11 cellular contexts compared by ENCODE assay signal in the genomic region with DNA sequence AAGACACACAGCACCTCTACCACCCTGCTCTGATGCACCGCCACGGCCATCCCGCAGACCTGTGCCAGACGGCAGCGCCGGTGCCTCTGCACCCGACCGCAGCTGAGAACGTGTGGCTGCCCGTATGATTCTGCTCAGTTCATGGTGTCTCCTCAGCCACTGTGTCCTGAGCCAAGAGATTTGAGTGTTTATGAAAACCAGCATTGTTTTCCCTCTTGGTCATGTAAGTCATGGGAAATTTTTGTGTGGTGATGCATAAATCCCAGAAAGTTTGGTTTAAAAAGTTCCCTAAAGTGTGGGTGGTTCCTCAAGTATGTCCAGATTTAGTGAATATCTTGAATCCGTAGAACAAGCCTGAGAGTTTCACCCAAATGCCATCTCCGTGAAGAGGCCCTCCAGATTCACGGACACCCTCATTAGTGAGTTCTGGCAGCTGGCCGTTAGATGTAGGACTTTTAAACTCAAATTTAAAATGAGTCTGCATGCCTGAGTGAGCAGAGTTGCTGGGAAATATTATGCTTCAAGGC. TPM values are rescaled to one million over a fixed set of nuclear protein-coding genes. Genes with fewer than 3 reads are reported as not detected.
A peak's percentile ranks its signal among the peaks of the same experiment; 100 is the strongest.
DNase-seq lines count a peak whose midpoint lies in the region; ATAC-seq and TF ChIP-seq lines count a peak whose summit lies in the region.
"Had no signal": no experiment of that assay in that cellular context is flagged by ENCODE, and none has a peak within 500 bp of the region (broad histone marks: within the 10 kb centered on the region; RNA-seq: fewer than 3 reads in every experiment).

No MANE protein-coding gene starts in this region.

- peak overlapping the region; percentile 86 to 91 for H3K27ac ChIP-seq in uterus

- H3K9me3 ChIP-seq in uterus, result no peaks in the 10 kb centered on the region

- no peaks in the 10 kb centered on the region for H3K36me3 ChIP-seq in uterus

- no peaks in the 10 kb centered on the region for H3K27me3 ChIP-seq in uterus

- H3K4me3 ChIP-seq in uterus, result peak overlapping the region in 1 of 2 donors; percentile 11

- no peaks in the 10 kb centered on the region for H3K4me1 ChIP-seq in uterus

- TF ChIP-seq POLR2A in uterus (IDR thresholded peaks at IDR 0.05), result no peak

- no peak for TF ChIP-seq CTCF in uterus (IDR thresholded peaks at IDR 0.05)

- ATAC-seq in GM21529 (IDR thresholded peaks at IDR 0.05; ENCODE audit: unreplicated experiment), result no peak

- DNase-seq in RPMI7951 (ENCODE audit: low read depth) (peak; percentile 89), fibroblast of gingiva (ENCODE audit: low read depth) (peak; percentile 91), myocyte (ENCODE audit: low read depth) (peak; percentile 85), uterus (peak; percentile 50 to 63), DMS 273 treated with DMSO at 0.1 percent for 48 hours (lab: John Stamatoyannopoulos, UW) (no peak)
- no peak for DNase-seq in stimulated activated CD4-positive, alpha-beta T cell treated with anti-CD3 and anti-CD28 coated beads, Interleukin-2, amount 100 ng/mL, for 48 hours
- DNase-seq in NK-92 treated with Interleukin-12 subunit alpha and Interleukin-12 subunit beta, amount 100 ng/mL, for 24 hours (lab: John Stamatoyannopoulos, UW), result no peak
- DNase-seq: activated naive CD8-positive, alpha-beta T cell treated with anti-CD3 and anti-CD28 coated beads for 36 hours; NCI-H1930; T-helper 9 cell had no signal

- intact Hi-C loops in uterus (cut with DNase I; ENCODE audit: low total_unique reads), result no loop called here

RNA-seq across cellular contexts. Expression of a gene that starts 57.6 kb away (rescaled TPM):
- total RNA-seq in RPMI7951 (2014; rRNA removed; shearing (Covaris generic)), result 0.24 and 0.49 TPM in 2 replicates
- total RNA-seq in myocyte (0.52 and 3.4 TPM in 2 replicates), uterus (10 to 100 TPM in 1 of 4 donors, 1 to 10 TPM in 2, under 1 TPM in 1; 0.29 to 22.8 (median 4.2) TPM)
- 2.0 TPM for polyA plus RNA-seq in myocyte (2012)

Comparison
In these comparisons a context has a peak if more than half of its experiments do, and no peak if none do; other contexts are left out.
1. DNase-seq: peak in RPMI7951 (single experiment), fibroblast of gingiva (single experiment), myocyte (single experiment) and uterus (2 of 2); none in DMS 273 treated with DMSO at 0.1 percent for 48 hours (single experiment), stimulated activated CD4-positive, alpha-beta T cell treated with anti-CD3 and anti-CD28 coated beads, Interleukin-2, amount 100 ng/mL, for 48 hours (0 of 2) and NK-92 treated with Interleukin-12 subunit alpha and Interleukin-12 subunit beta, amount 100 ng/mL, for 24 hours (single experiment).